ENCODE assay signal across 1 cellular context in genomic region chr5:144315994-144316634, GRCh38.
TF ChIP-seq lines count a peak whose summit lies in the region.

No MANE protein-coding gene starts in this region.

TF ChIP-seq in GM12878, 131 proteins besides CTCF, POLR2A, EP300 and RAD21:
- TF ChIP-seq ZBTB11 (CRISPR knock-in tag; IDR thresholded peaks at IDR 0.05) (no peak), ATF3 (IDR thresholded peaks at IDR 0.05; ENCODE audit: borderline replicate concordance, extremely low read depth, low read depth, low read length) (no peak), ZBED1 (IDR thresholded peaks at IDR 0.05; ENCODE audit: borderline replicate concordance) (no peak), IRF3 (IDR thresholded peaks at IDR 0.05) (no peak), ZZZ3 (IDR thresholded peaks at IDR 0.05; ENCODE audit: control insufficient read depth, insufficient read length, low read depth) (no peak), RB1 (IDR thresholded peaks at IDR 0.05; ENCODE audit: borderline replicate concordance) (no peak)
